17 cellular contexts compared by ENCODE assay signal in genomic region chr13:45422731-45423130, GRCh38.
"Had no signal": no experiment of that assay in that cellular context is flagged by ENCODE, and none has a peak within 500 bp of the region (broad histone marks: within the 10 kb centered on the region; RNA-seq: fewer than 3 reads in every experiment).

No MANE protein-coding gene starts in this region.

- H3K27me3 ChIP-seq: ascending aorta, heart left ventricle, left lung, tibial nerve had no signal

- H3K36me3 Mint-ChIP-seq: stimulated activated naive B cell treated with anti-CD40 and anti-IgM and Interleukin-4, amounts not matched to agents 10 μg/mL and 1 μg/mL and 100 μg/mL, for 72 hours had no signal

- H3K27ac ChIP-seq: ascending aorta, heart left ventricle, left lung, tibial nerve had no signal

- H3K9me3 Mint-ChIP-seq: activated naive CD8-positive, alpha-beta T cell treated with anti-CD3 and anti-CD28 coated beads, Interleukin-2, amount 50 U/mL, for 24 hours; stimulated activated naive B cell treated with anti-CD40 and anti-IgM and Interleukin-4, amounts not matched to agents 10 μg/mL and 1 μg/mL and 100 μg/mL, for 72 hours had no signal

- DNase-seq: activated CD4-positive, alpha-beta T cell treated with anti-CD3 and anti-CD28 coated beads, Interleukin-2, amount 50 U/mL, for 48 hours; activated gamma-delta T cell treated with Interleukin-2 at 50 U/mL for 16 hours; activated naive CD8-positive, alpha-beta T cell treated with anti-CD3 and anti-CD28 coated beads, Interleukin-2, amount 50 U/mL, for 24 hours; activated T-cell treated with anti-CD3 and anti-CD28 coated beads, Interleukin-2, amount 50 U/mL, for 48 hours; effector CD4-positive, alpha-beta T cell; foreskin melanocyte; heart left ventricle; islet precursor cell; left lung; nucleus accumbens; stimulated activated CD4-positive, alpha-beta T cell treated with anti-CD3 and anti-CD28 coated beads, Interleukin-2, amount 100 ng/mL, for 24 hours; stimulated activated naive B cell treated with anti-CD40 and anti-IgM and Interleukin-4, amounts not matched to agents 10 μg/mL and 1 μg/mL and 100 μg/mL, for 72 hours had no signal

- H3K4me3 ChIP-seq: ascending aorta, heart left ventricle, left lung, tibial nerve had no signal

- H3K27ac Mint-ChIP-seq: activated naive CD8-positive, alpha-beta T cell treated with anti-CD3 and anti-CD28 coated beads, Interleukin-2, amount 50 U/mL, for 24 hours; progenitor cell of endocrine pancreas; stimulated activated naive B cell treated with anti-CD40 and anti-IgM and Interleukin-4, amounts not matched to agents 10 μg/mL and 1 μg/mL and 100 μg/mL, for 72 hours had no signal

- H3K4me1 ChIP-seq: ascending aorta, heart left ventricle, left lung, tibial nerve had no signal

- H3K36me3 ChIP-seq: ascending aorta, heart left ventricle, left lung, tibial nerve had no signal

- ATAC-seq: activated CD4-positive, CD25-positive, alpha-beta regulatory T cell treated with anti-CD3 and anti-CD28 coated beads, Interleukin-2, amount 50 U/mL, for 24 hours; activated naive CD8-positive, alpha-beta T cell treated with anti-CD3 and anti-CD28 coated beads, Interleukin-2, amount 50 U/mL, for 24 hours; heart left ventricle; left lung; sciatic nerve; stimulated activated naive B cell treated with anti-CD40 and anti-IgM and Interleukin-4, amounts not matched to agents 10 μg/mL and 1 μg/mL and 100 μg/mL, for 72 hours had no signal

- H3K9me3 ChIP-seq: ascending aorta, heart left ventricle, left lung, tibial nerve had no signal

- H3K27me3 Mint-ChIP-seq: activated naive CD8-positive, alpha-beta T cell treated with anti-CD3 and anti-CD28 coated beads, Interleukin-2, amount 50 U/mL, for 24 hours; progenitor cell of endocrine pancreas; stimulated activated naive B cell treated with anti-CD40 and anti-IgM and Interleukin-4, amounts not matched to agents 10 μg/mL and 1 μg/mL and 100 μg/mL, for 72 hours had no signal

- H3K4me3 Mint-ChIP-seq: activated naive CD8-positive, alpha-beta T cell treated with anti-CD3 and anti-CD28 coated beads, Interleukin-2, amount 50 U/mL, for 24 hours; stimulated activated naive B cell treated with anti-CD40 and anti-IgM and Interleukin-4, amounts not matched to agents 10 μg/mL and 1 μg/mL and 100 μg/mL, for 72 hours had no signal
